Comparison of ENCODE assay signal across 18 cellular contexts in the genomic region with DNA sequence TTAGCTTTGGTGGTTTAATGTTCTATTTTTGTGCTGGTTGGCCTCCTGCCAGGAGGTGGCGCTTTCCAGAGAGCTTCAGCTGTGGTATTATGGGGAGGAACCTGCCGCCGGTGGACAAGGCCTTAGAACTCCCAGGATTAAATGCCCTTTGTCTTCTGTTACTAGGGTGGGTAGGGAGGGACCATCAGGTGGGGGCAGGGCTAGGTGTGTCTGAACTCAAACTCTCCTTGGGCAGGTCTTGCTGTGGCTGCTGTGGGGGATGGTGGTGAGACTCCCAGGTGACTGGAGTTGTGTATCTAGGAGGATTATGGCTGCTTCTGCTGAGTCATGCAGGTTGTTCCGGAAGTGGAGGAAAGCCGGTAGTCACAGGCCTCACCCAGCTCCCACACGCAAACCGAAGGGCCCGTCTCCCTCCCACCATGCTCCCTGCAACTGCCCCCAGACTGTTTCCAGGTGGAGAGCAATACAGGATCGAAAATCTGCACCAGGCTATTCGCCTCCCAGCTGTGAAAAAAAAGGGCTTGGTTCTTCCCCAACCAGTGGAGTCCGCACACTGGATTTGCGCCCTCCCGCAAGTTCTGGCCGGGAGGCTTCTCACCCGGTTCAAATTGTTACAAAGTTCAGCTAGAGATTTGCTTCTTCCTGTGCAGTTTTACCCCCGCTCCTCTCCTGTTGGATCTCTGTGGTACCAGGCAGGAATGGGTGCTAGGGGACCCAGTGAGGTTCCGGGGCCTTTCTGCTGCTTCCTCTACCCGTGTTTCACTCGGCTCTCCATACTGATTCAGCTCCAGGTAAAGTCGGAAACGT.
DNase-seq lines count a peak whose midpoint lies in the region; ATAC-seq and TF ChIP-seq lines count a peak whose summit lies in the region.
"Had no signal": no experiment of that assay in that cellular context is flagged by ENCODE, and none has a peak within 500 bp of the region (broad histone marks: within the 10 kb centered on the region; RNA-seq: fewer than 3 reads in every experiment).

No MANE protein-coding gene starts in this region.

- H4K91ac ChIP-seq in H9 (ENCODE audit: insufficient read length, low read depth, low read length): no peak overlapping the region

- H3K4me1 Mint-ChIP-seq in H9 (peaks cover 5 to 11% of the 10 kb centered on the region in 2 experiments; a peak in 3 of 4 replicates), neural progenitor cell (no peaks in the 10 kb centered on the region)
- H3K4me1 Mint-ChIP-seq: activated B cell treated with CpG ODN at 0.5 μM for 24 hours, memory B cell, nephron had no signal

- H3K56ac ChIP-seq in H9 (ENCODE audit: insufficient read length, low read depth, low read length): no peak overlapping the region

- H4K20me1 ChIP-seq in H9 (ENCODE audit: control insufficient read depth, insufficient read depth, insufficient read length): no peaks in the 10 kb centered on the region
- no peaks in the 10 kb centered on the region for H4K20me1 ChIP-seq in neural progenitor cell (ENCODE audit: low read depth)

- H3K14ac ChIP-seq in H9 (ENCODE audit: insufficient read depth, low read length): no peak overlapping the region

- peak overlapping the region in 2 of 3 experiments; percentile 35 to 67; a peak in 2 of 7 replicates for H3K27ac Mint-ChIP-seq in H9
- H3K27ac Mint-ChIP-seq in neural progenitor cell: no peak overlapping the region
- H3K27ac Mint-ChIP-seq: activated B cell treated with CpG ODN at 0.5 μM for 24 hours; activated naive CD4-positive, alpha-beta T cell treated with anti-CD3 and anti-CD28 coated beads, Interleukin-2, amount 50 U/mL, for 72 hours; memory B cell; nephron had no signal

- no peak overlapping the region for H2AFZ ChIP-seq in H9 (ENCODE audit: low read length)
- peak overlapping the region; percentile 10 for H2AFZ ChIP-seq in neural progenitor cell (replicated peaks)

- H3K18ac ChIP-seq in H9 (ENCODE audit: insufficient read length, low read depth, low read length): peak overlapping the region; percentile 46

- H3K4ac ChIP-seq in H9 (ENCODE audit: low read depth, low read length): no peak overlapping the region

- H3K9me3 ChIP-seq in H9 (ENCODE audit: control insufficient read depth, low read depth, low read length) (no peaks in the 10 kb centered on the region), Panc1 (ENCODE audit: control insufficient read depth, insufficient read depth, low read depth, low read length) (0 out of 2 replicates have a peak, but pooled peaks cover 4% of the 10 kb centered on the region), neural progenitor cell (ENCODE audit: low read depth) (no peaks in the 10 kb centered on the region)

- H3K4me3 ChIP-seq in Panc1 (ENCODE audit: low read depth in 2 of 2, low read length in 2 of 2) (no peak overlapping the region), neural progenitor cell (no peak overlapping the region)
- H3K4me3 ChIP-seq: heart left ventricle, MG63 had no signal

- H3K4me2 ChIP-seq in H9 (ENCODE audit: insufficient read depth, insufficient read length, low read length) (no peak overlapping the region), neural progenitor cell (no peak overlapping the region)

- ATAC-seq in Panc1 (no peak), GM21529 (IDR thresholded peaks at IDR 0.05; ENCODE audit: unreplicated experiment) (no peak)
- ATAC-seq: activated naive CD4-positive, alpha-beta T cell treated with anti-CD3 and anti-CD28 coated beads, Interleukin-2, amount 50 U/mL, for 72 hours; esophagus mucosa; heart left ventricle had no signal

- H3K36me3 Mint-ChIP-seq in H9 (ENCODE audit: insufficient read depth in 1 of 3, low read depth in 3 of 3) (peaks cover 5 to 22% (median 8%) of the 10 kb centered on the region in 3 experiments; a peak in 4 of 7 replicates), neural progenitor cell (no peaks in the 10 kb centered on the region)
- H3K36me3 Mint-ChIP-seq: memory B cell had no signal

- DNase-seq in activated T-cell treated with anti-CD3 and anti-CD28 coated beads, Interleukin-2, amount 50 U/mL, for 48 hours: peak; percentile 22
- DNase-seq in activated T-cell treated with anti-CD3 and anti-CD28 coated beads for 4 hours (no peak), H9 (peak; percentile 37), Panc1 (ENCODE audit: low read depth, low spot score) (no peak), neural progenitor cell (ENCODE audit: low spot score) (no peak), epidermal melanocyte (ENCODE audit: insufficient read length, low spot score) (no peak), GM19240 (ENCODE audit: insufficient read length, low spot score) (no peak)
- DNase-seq: activated B cell treated with CpG ODN at 0.5 μM for 24 hours, brain microvascular endothelial cell, COR-L47, dermis blood vessel endothelial cell, heart left ventricle, MG63 had no signal

- H3K36me3 ChIP-seq in Panc1 (ENCODE audit: control insufficient read depth, insufficient read depth, low read length) (no peaks in the 10 kb centered on the region), neural progenitor cell (no peaks in the 10 kb centered on the region)
- H3K36me3 ChIP-seq: brain microvascular endothelial cell, heart left ventricle, MG63 had no signal

- no peaks in the 10 kb centered on the region for H3F3A ChIP-seq in neural progenitor cell (ENCODE audit: low read depth)

- CTCF ChIA-PET in Panc1 (lab: Charles Lee): no interaction called here

- intact Hi-C loops in Panc1 (cut with micrococcal nuclease; ENCODE audit: unreplicated experiment): no loop called here

- POLR2A ChIA-PET in Panc1 (lab: Charles Lee): no interaction called here

- no peaks in the 10 kb centered on the region for H3K79me1 ChIP-seq in H9 (ENCODE audit: insufficient read depth, low read depth, low read length, poor library complexity, severe bottlenecking)

- H2BK5ac ChIP-seq in H9 (ENCODE audit: insufficient read length, low read length): no peak overlapping the region

- H2BK15ac ChIP-seq in H9 (ENCODE audit: low read depth, low read length): no peak overlapping the region

- H3K27me3 ChIP-seq in H9 (ENCODE audit: insufficient read depth, low read length): no peaks in the 10 kb centered on the region
- no peaks in the 10 kb centered on the region for H3K27me3 ChIP-seq in Panc1 (ENCODE audit: control insufficient read depth, insufficient read depth, low read length)
- H3K27me3 ChIP-seq in neural progenitor cell: no peaks in the 10 kb centered on the region
- H3K27me3 ChIP-seq: brain microvascular endothelial cell, heart left ventricle, MG63 had no signal

- no peaks in the 10 kb centered on the region for H3K23me2 ChIP-seq in H9 (ENCODE audit: insufficient read length, low read depth, low read length, poor library complexity, severe bottlenecking)

- no peak overlapping the region for H2BK20ac ChIP-seq in H9 (ENCODE audit: low read depth, low read length, poor library complexity, severe bottlenecking)

- no peak overlapping the region for H4K8ac ChIP-seq in H9 (replicated peaks; ENCODE audit: insufficient read length, low read depth, low read length)

- no peak overlapping the region for H3K23ac ChIP-seq in H9 (ENCODE audit: insufficient read length, low read depth, low read length)

- H2BK12ac ChIP-seq in H9 (ENCODE audit: insufficient read length, low read depth, low read length): no peak overlapping the region

- H3K4me1 ChIP-seq in H9 (ENCODE audit: insufficient read depth, low read length) (no peaks in the 10 kb centered on the region), Panc1 (ENCODE audit: control insufficient read depth, insufficient read depth, low read length) (no peaks in the 10 kb centered on the region), neural progenitor cell (no peaks in the 10 kb centered on the region)
- H3K4me1 ChIP-seq: heart left ventricle had no signal

- H3K27ac ChIP-seq in H9 (ENCODE audit: insufficient read length, low read depth, low read length): no peak overlapping the region
- H3K27ac ChIP-seq in Panc1 (ENCODE audit: low read length): no peak overlapping the region
- H3K27ac ChIP-seq in neural progenitor cell: no peak overlapping the region
- H3K27ac ChIP-seq: brain microvascular endothelial cell, heart left ventricle had no signal

- H3K9me3 Mint-ChIP-seq in H9 (peaks cover 14 to 20% of the 10 kb centered on the region in 2 experiments), neural progenitor cell (peaks cover 11% of the 10 kb centered on the region)

- no peaks in the 10 kb centered on the region for H3K27me3 Mint-ChIP-seq in H9 (ENCODE audit: low read depth)
- H3K27me3 Mint-ChIP-seq in neural progenitor cell (ENCODE audit: insufficient read depth, low read depth): peaks cover 3% of the 10 kb centered on the region
- H3K27me3 Mint-ChIP-seq: activated B cell treated with CpG ODN at 0.5 μM for 24 hours, memory B cell had no signal

- H3K4me3 Mint-ChIP-seq in H9: no peak overlapping the region
- no peak overlapping the region for H3K4me3 Mint-ChIP-seq in neural progenitor cell
- H3K4me3 Mint-ChIP-seq: activated B cell treated with CpG ODN at 0.5 μM for 24 hours, memory B cell, nephron had no signal

- no CpG with 5 or more reads among the region's 21 CpGs for WGBS in H9 (ENCODE audit: extremely low coverage, insufficient read length, low lambda C conversion rate)

- H2BK120ac ChIP-seq in H9 (ENCODE audit: low read depth, low read length, poor library complexity, severe bottlenecking): no peak overlapping the region

- H3K9ac ChIP-seq in H9 (ENCODE audit: extremely low read depth, insufficient read length, low read length) (no peak overlapping the region), neural progenitor cell (no peak overlapping the region)

- no peak overlapping the region for H4K5ac ChIP-seq in H9 (ENCODE audit: insufficient read length, low read depth, low read length)

- in situ Hi-C loops in Panc1 (cut with HindIII; ENCODE audit: low pct_unique_long_range_greater_than_20kb, low sequenced_read_pairs): no loop called here

- H2AK5ac ChIP-seq in H9 (ENCODE audit: insufficient read length, low read length): no peak overlapping the region

- BruUV-seq in Panc1 (replicated peaks; lab: Mats Ljungman, UMichigan): no TSS peak

- H3T11ph ChIP-seq in H9 (ENCODE audit: low read length): no peak overlapping the region

- TF ChIP-seq CTCF in H9 (conservative IDR thresholded peaks at IDR 0.05) (peak; percentile 54; the same call in 2 of the 3 replicates), Panc1 (IDR thresholded peaks at IDR 0.05) (peak; percentile 27), neural progenitor cell (IDR thresholded peaks at IDR 0.05) (peak; percentile 33)

- no peaks in the 10 kb centered on the region for H3K79me2 ChIP-seq in H9 (ENCODE audit: insufficient read depth, low read length)
- no peaks in the 10 kb centered on the region for H3K79me2 ChIP-seq in neural progenitor cell (ENCODE audit: low read depth)

Comparison
In these comparisons a context has a peak if more than half of its experiments do, and no peak if none do; other contexts are left out.
1. DNase-seq: peak in activated T-cell treated with anti-CD3 and anti-CD28 coated beads, Interleukin-2, amount 50 U/mL, for 48 hours (2 of 2) and H9 (single experiment); none in activated T-cell treated with anti-CD3 and anti-CD28 coated beads for 4 hours (single experiment), Panc1 (single experiment), neural progenitor cell (single experiment), epidermal melanocyte (single experiment) and GM19240 (single experiment).
2. Peak in every context shown above with its lines, with median percentiles within 50 percentile points of each other: CTCF ChIP-seq.